Comparison of ENCODE assay signal across 8 cellular contexts in genomic region chr16:72124761-72125634, GRCh38. TPM values are rescaled to one million over a fixed set of nuclear protein-coding genes. Genes with fewer than 3 reads are reported as not detected.
DNase-seq lines count a peak whose midpoint lies in the region; ATAC-seq, FAIRE-seq and TF ChIP-seq lines count a peak whose summit lies in the region.

No MANE protein-coding gene starts in this region.

- H3K27ac ChIP-seq in endothelial cell of umbilical vein (ENCODE audit: insufficient read depth, low read depth, low read length): no peak overlapping the region

- DNase-seq in GM12865 (ENCODE audit: low read depth): peak; percentile 81
- peak; percentile 20 for DNase-seq in NCI-H82 treated with DMSO at 0.1 percent for 48 hours (lab: John Stamatoyannopoulos, UW; ENCODE audit: unreplicated experiment)
- peak in 2 of 3 experiments; percentile 30 to 43 for DNase-seq in activated CD8-positive, alpha-beta memory T cell treated with anti-CD3 and anti-CD28 coated beads for 48 hours (ENCODE audit: low read depth in 2 of 3, low spot score in 2 of 3)
- DNase-seq in endothelial cell of umbilical vein (ENCODE audit: low read depth, low spot score): peak; percentile 67
- peak; percentile 57 for DNase-seq in middle frontal gyrus (ENCODE audit: extremely low spot score, low spot score)
- peak; percentile 7 to 13 for DNase-seq in stimulated activated CD8-positive, alpha-beta memory T cell treated with anti-CD3 and anti-CD28 coated beads, Interleukin-4, amount 100 ng/mL, for 4 hours (ENCODE audit: low read depth in 2 of 2, low spot score in 1 of 2)

- no peaks in the 10 kb centered on the region for H3K9me3 ChIP-seq in endothelial cell of umbilical vein (replicated peaks; ENCODE audit: control insufficient read depth, insufficient read depth, low read length)

- CTCF ChIA-PET in endothelial cell of umbilical vein (lab: Charles Lee): interaction anchor here (0.6 to 3.1 kb wide), 28 partner anchors 9 to 1982 kb away, joined by 3 to 49 read pairs (median 4); partner anchors contain the start of genes DHX38 and TXNL4B

- peak overlapping the region; percentile 2 for H2AFZ ChIP-seq in endothelial cell of umbilical vein (ENCODE audit: low read depth, low read length)

- intact Hi-C loops in endothelial cell of umbilical vein (cut with micrococcal nuclease): loop anchor here (1.0 to 10.0 kb wide), 6 partner anchors 78 to 1910 kb away; no protein-coding TSS in a partner anchor

- no peaks in the 10 kb centered on the region for H3K9me1 ChIP-seq in endothelial cell of umbilical vein (replicated peaks; ENCODE audit: control insufficient read depth, extremely low read depth, insufficient read depth, low read length)

- POLR2A ChIA-PET in endothelial cell of umbilical vein (lab: Charles Lee): no interaction called here

- H3K79me2 ChIP-seq in endothelial cell of umbilical vein (ENCODE audit: control insufficient read depth, insufficient read depth, low read length): no peaks in the 10 kb centered on the region

- dilution Hi-C loops in endothelial cell of umbilical vein (cut with MboI; ENCODE audit: extremely low pct_ligation_motif_present, low sequenced_read_pairs): loop anchor here (25.0 kb wide), 1 partner anchor 337 kb away; no protein-coding TSS in a partner anchor

- no peaks in the 10 kb centered on the region for H3K27me3 ChIP-seq in endothelial cell of umbilical vein (ENCODE audit: control insufficient read depth in 2 of 2, insufficient read depth in 2 of 2, low read length in 2 of 2)

- H3K4me1 ChIP-seq in endothelial cell of umbilical vein (ENCODE audit: control insufficient read depth, extremely low read depth, insufficient read depth, low read length): peaks cover 3% of the 10 kb centered on the region

- no peaks in the 10 kb centered on the region for H4K20me1 ChIP-seq in endothelial cell of umbilical vein (replicated peaks; ENCODE audit: control insufficient read depth, extremely low read depth, insufficient read depth, low read length)

- peak; percentile 70 for ATAC-seq in HG03460 (IDR thresholded peaks at IDR 0.05; ENCODE audit: unreplicated experiment)
- ATAC-seq in HG02870 (IDR thresholded peaks at IDR 0.05; ENCODE audit: unreplicated experiment): no peak

- peak; percentile 94 for FAIRE-seq in endothelial cell of umbilical vein (lab: Jason Lieb, UNC)

- TF ChIP-seq CTCF in GM12865 (IDR thresholded peaks at IDR 0.05; ENCODE audit: insufficient read depth, low read depth, low read length, missing control alignments): peak; percentile 85
- peak; percentile 76 to 82 for TF ChIP-seq CTCF in endothelial cell of umbilical vein (IDR thresholded peaks at IDR 0.05; ENCODE audit: extremely low read depth in 1 of 2, insufficient read depth in 1 of 2, low read depth in 1 of 2, low read length in 2 of 2)

- H3K4me2 ChIP-seq in endothelial cell of umbilical vein (ENCODE audit: insufficient read depth, low read length): no peak overlapping the region

- TF ChIP-seq POLR2A in endothelial cell of umbilical vein (IDR thresholded peaks at IDR 0.05; ENCODE audit: low read depth, low read length): no peak

- no peak overlapping the region for H3K9ac ChIP-seq in endothelial cell of umbilical vein (replicated peaks; ENCODE audit: extremely low read depth, insufficient read depth, low read length)

- BruUV-seq in endothelial cell of umbilical vein (replicated peaks; lab: Mats Ljungman, UMichigan): no TSS peak

- H3K4me3 ChIP-seq in GM12865 (ENCODE audit: low read depth, low read length) (no peak overlapping the region), endothelial cell of umbilical vein (replicated peaks in 1 of 3; ENCODE audit: insufficient read depth in 1 of 3, low read depth in 1 of 3, low read length in 3 of 3) (no peak overlapping the region)

- H3K36me3 ChIP-seq in endothelial cell of umbilical vein (ENCODE audit: control insufficient read depth in 2 of 2, extremely low read depth in 1 of 2, insufficient read depth in 2 of 2, low read length in 2 of 2): no peaks in the 10 kb centered on the region

TF ChIP-seq in endothelial cell of umbilical vein, 7 proteins besides CTCF, POLR2A, EP300 and RAD21:
- TF ChIP-seq FOS (IDR thresholded peaks at IDR 0.05; ENCODE audit: borderline replicate concordance, insufficient read depth, low read length) (no peak), MAX (IDR thresholded peaks at IDR 0.05; ENCODE audit: insufficient read depth, insufficient read length) (no peak), MYC (IDR thresholded peaks at IDR 0.05; ENCODE audit: low read depth, low read length) (no peak), EZH2 (IDR thresholded peaks at IDR 0.05; ENCODE audit: borderline replicate concordance, low read depth, low read length, severe bottlenecking) (no peak), GATA2 (IDR thresholded peaks at IDR 0.05; ENCODE audit: insufficient read depth, insufficient read length, low read depth, low read length) (no peak), JUN (IDR thresholded peaks at IDR 0.05; ENCODE audit: borderline replicate concordance, insufficient read depth, insufficient read length, low read depth) (no peak), POLR2AphosphoS5 (IDR thresholded peaks at IDR 0.05; ENCODE audit: insufficient read depth, low read depth, low read length) (no peak)

RNA-seq across cellular contexts. Expression of gene DHX38, which starts 31.4 kb away (rescaled TPM):
- 78.4 and 78.6 TPM in 2 replicates for total RNA-seq in endothelial cell of umbilical vein
- polyA plus RNA-seq in endothelial cell of umbilical vein: 39.7 and 47.3 TPM in 2 replicates
- polyA plus RNA-seq in endothelial cell of umbilical vein (2011; cell fraction: cytosol; rRNA removed): 43.0 and 45.1 TPM in 2 replicates
- polyA plus RNA-seq in endothelial cell of umbilical vein (2011; cell fraction: nucleus; rRNA removed): 191 and 228 TPM in 2 replicates
- polyA plus RNA-seq in endothelial cell of umbilical vein (2012): 57.8 and 70.6 TPM in 2 replicates
- 101 and 137 TPM in 2 replicates for polyA minus RNA-seq in endothelial cell of umbilical vein
- polyA minus RNA-seq in endothelial cell of umbilical vein (2011; cell fraction: cytosol; rRNA and poly(A)+ RNA removed): 47.9 TPM
- polyA minus RNA-seq in endothelial cell of umbilical vein (2011; cell fraction: nucleus; rRNA and poly(A)+ RNA removed): 61.7 and 65.9 TPM in 2 replicates

RNA-seq across cellular contexts. Expression of gene TXNL4B, which starts 31.6 kb away (rescaled TPM):
- 11.7 and 12.7 TPM in 2 replicates for total RNA-seq in endothelial cell of umbilical vein
- 8.7 and 10.0 TPM in 2 replicates for polyA plus RNA-seq in endothelial cell of umbilical vein
- 9.5 and 10.7 TPM in 2 replicates for polyA plus RNA-seq in endothelial cell of umbilical vein (2011; cell fraction: cytosol; rRNA removed)
- 8.0 and 9.6 TPM in 2 replicates for polyA plus RNA-seq in endothelial cell of umbilical vein (2011; cell fraction: nucleus; rRNA removed)
- polyA plus RNA-seq in endothelial cell of umbilical vein (2012): 7.0 and 17.6 TPM in 2 replicates
- polyA minus RNA-seq in endothelial cell of umbilical vein: 3.8 and 4.7 TPM in 2 replicates
- polyA minus RNA-seq in endothelial cell of umbilical vein (2011; cell fraction: cytosol; rRNA and poly(A)+ RNA removed): 8.6 TPM
- 4.7 and 6.3 TPM in 2 replicates for polyA minus RNA-seq in endothelial cell of umbilical vein (2011; cell fraction: nucleus; rRNA and poly(A)+ RNA removed)

RNA-seq across cellular contexts. Expression of gene PMFBP1, which starts 47.0 kb away (rescaled TPM):
- 0.42 TPM in 1 of 2 replicates, not detected in the other for total RNA-seq in endothelial cell of umbilical vein
- 0.12 and 0.14 TPM in 2 replicates for polyA plus RNA-seq in endothelial cell of umbilical vein
- polyA plus RNA-seq in endothelial cell of umbilical vein (2011; cell fraction: cytosol; rRNA removed): 0.01 and 0.04 TPM in 2 replicates
- 1.1 and 1.3 TPM in 2 replicates for polyA plus RNA-seq in endothelial cell of umbilical vein (2011; cell fraction: nucleus; rRNA removed)
- 0.49 and 0.71 TPM in 2 replicates for polyA plus RNA-seq in endothelial cell of umbilical vein (2012)
- 0.72 TPM in 1 of 2 replicates, not detected in the other for polyA minus RNA-seq in endothelial cell of umbilical vein
- polyA minus RNA-seq in endothelial cell of umbilical vein (2011; cell fraction: cytosol; rRNA and poly(A)+ RNA removed): 1.1 TPM
- 0.43 and 0.82 TPM in 2 replicates for polyA minus RNA-seq in endothelial cell of umbilical vein (2011; cell fraction: nucleus; rRNA and poly(A)+ RNA removed)

Comparison
In these comparisons a context has a peak if more than half of its experiments do, and no peak if none do; other contexts are left out.
1. DNase-seq: peak in every context shown above with its lines; median percentile 81 in GM12865; 67 in endothelial cell of umbilical vein; 57 in middle frontal gyrus; 36 in activated CD8-positive, alpha-beta memory T cell treated with anti-CD3 and anti-CD28 coated beads for 48 hours; 20 in NCI-H82 treated with DMSO at 0.1 percent for 48 hours; 10 in stimulated activated CD8-positive, alpha-beta memory T cell treated with anti-CD3 and anti-CD28 coated beads, Interleukin-4, amount 100 ng/mL, for 4 hours.